Comparison of ENCODE assay signal across 30 cellular contexts in the genomic region with DNA sequence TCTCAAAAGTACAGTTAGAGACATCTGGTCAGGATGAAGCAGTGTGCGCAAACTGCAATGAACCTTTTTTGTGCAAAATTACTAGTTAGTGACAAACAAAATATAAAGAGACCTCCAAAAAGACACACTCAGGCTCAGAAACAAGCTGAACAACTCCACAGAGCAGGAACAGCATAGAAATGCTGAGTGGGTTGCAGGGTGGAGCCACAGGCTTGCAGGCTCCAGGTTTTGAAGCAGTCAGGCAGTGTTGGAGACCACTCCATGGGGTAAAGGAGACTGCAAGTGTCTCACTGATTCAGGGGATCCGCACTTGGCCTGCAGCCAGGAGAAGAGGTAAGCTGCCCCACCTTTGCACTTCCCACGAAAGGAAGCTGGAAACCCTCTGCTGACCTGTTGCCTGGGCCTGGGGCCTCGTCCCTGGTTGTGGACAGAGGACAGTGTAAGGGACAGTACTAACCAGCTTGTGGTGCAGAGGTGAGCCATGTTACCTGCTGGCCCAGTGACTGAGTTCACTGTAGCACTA. TPM values are rescaled to one million over a fixed set of nuclear protein-coding genes. Genes with fewer than 3 reads are reported as not detected.
"Had no signal": no experiment of that assay in that cellular context is flagged by ENCODE, and none has a peak within 500 bp of the region (broad histone marks: within the 10 kb centered on the region; RNA-seq: fewer than 3 reads in every experiment).

No MANE protein-coding gene starts in this region.

- H3K27me3 ChIP-seq: gastroesophageal sphincter, suprapubic skin, tibial artery had no signal

- DNase-seq: activated CD4-positive, alpha-beta T cell treated with anti-CD3 and anti-CD28 coated beads for 48 hours; activated CD4-positive, alpha-beta T cell treated with anti-CD3 and anti-CD28 coated beads, Interleukin-2, amount 50 U/mL, for 48 hours; activated CD8-positive, alpha-beta memory T cell treated with anti-CD3 and anti-CD28 coated beads for 24 hours; activated effector memory CD4-positive, alpha-beta T cell treated with Interleukin-2 at 50 U/mL for 16 hours; activated naive CD4-positive, alpha-beta T cell treated with Interleukin-2 at 50 U/mL for 16 hours; aorta; central memory CD4-positive, alpha-beta T cell; hippocampal formation; left colon; mucosa of descending colon; stimulated activated CD4-positive, alpha-beta T cell treated with anti-CD3 and anti-CD28 coated beads, Interleukin-12 subunit alpha, Interleukin-12 subunit beta, amount 100 ng/mL, for 4 hours; stimulated activated CD4-positive, alpha-beta T cell treated with anti-CD3 and anti-CD28 coated beads, Interleukin-4, amount 100 ng/mL, for 1 hour; T-helper 9 cell; tibial artery; WERI-Rb-1 had no signal

- ATAC-seq: activated CD4-positive, CD25-positive, alpha-beta regulatory T cell treated with anti-CD3 and anti-CD28 coated beads, Interleukin-2, amount 50 U/mL, for 24 hours; gastroesophageal sphincter; left colon; mucosa of descending colon; natural killer cell treated with Interleukin-12 subunit alpha and Interleukin-12 subunit beta and Interleukin-15 and Interleukin-18, amount 100 ng/mL, for 72 hours; sciatic nerve had no signal

- H3K27ac ChIP-seq: gastroesophageal sphincter, skin epidermis, suprapubic skin, tibial artery, WERI-Rb-1 had no signal

- H3K4me1 ChIP-seq: gastroesophageal sphincter, suprapubic skin had no signal

- H3K4me3 ChIP-seq: gastroesophageal sphincter, mucosa of descending colon, skin epidermis, suprapubic skin, tibial artery had no signal

- H3K9me3 ChIP-seq: tibial artery had no signal

- H3K36me3 ChIP-seq: gastroesophageal sphincter, suprapubic skin, tibial artery, WERI-Rb-1 had no signal

RNA-seq across cellular contexts. Expression of a gene that starts 36.4 kb away (rescaled TPM):
- total RNA-seq: endothelial cell of umbilical vein; fibroblast of lung; fibroblast of villous mesenchyme; left colon; lung microvascular endothelial cell; myocyte; natural killer cell treated with Interleukin-12 subunit alpha and Interleukin-12 subunit beta and Interleukin-15 and Interleukin-18, amount 100 ng/mL, for 72 hours had no signal
- polyA plus RNA-seq: keratinocyte had no signal

RNA-seq across cellular contexts. Expression of a gene that starts 56.3 kb away (rescaled TPM):
- total RNA-seq: aorta; endothelial cell of umbilical vein; fibroblast of lung; fibroblast of villous mesenchyme; lung microvascular endothelial cell; mesenteric fat pad; myocyte; natural killer cell treated with Interleukin-12 subunit alpha and Interleukin-12 subunit beta and Interleukin-15 and Interleukin-18, amount 100 ng/mL, for 72 hours; osteoblast; posterior vena cava; sciatic nerve; suprapubic skin had no signal
- polyA plus RNA-seq: endothelial cell of umbilical vein, fibroblast of lung, keratinocyte had no signal
